29 cellular contexts compared by ENCODE assay signal in the genomic region with DNA sequence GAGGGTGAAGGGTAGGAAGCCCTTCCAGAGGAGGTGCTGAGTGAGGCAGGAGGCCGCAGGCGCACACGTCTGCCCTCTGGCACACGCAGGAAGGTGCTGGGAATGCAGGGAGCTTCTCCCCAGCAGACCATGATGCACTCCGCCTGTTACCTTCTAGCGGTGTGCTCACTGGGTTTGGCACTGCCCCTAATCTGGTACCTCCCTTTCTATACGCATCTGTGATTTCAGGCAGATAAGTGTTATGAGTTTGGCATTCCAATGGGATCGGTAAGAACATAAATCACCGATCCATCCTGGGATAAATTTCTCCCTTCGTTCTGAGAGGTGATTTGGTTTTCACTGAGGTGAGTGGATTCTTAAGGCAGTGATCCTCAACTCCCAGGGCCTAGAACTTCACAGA. TPM values are rescaled to one million over a fixed set of nuclear protein-coding genes. Genes with fewer than 3 reads are reported as not detected.
DNase-seq lines count a peak whose midpoint lies in the region; ATAC-seq, FAIRE-seq and TF ChIP-seq lines count a peak whose summit lies in the region.
"Had no signal": no experiment of that assay in that cellular context is flagged by ENCODE, and none has a peak within 500 bp of the region (broad histone marks: within the 10 kb centered on the region; RNA-seq: fewer than 3 reads in every experiment).

No MANE protein-coding gene starts in this region.

- peaks cover 4% of the 10 kb centered on the region for H3K9me1 ChIP-seq in keratinocyte (ENCODE audit: control insufficient read depth, extremely low read depth, insufficient read depth, low read length)

- in situ Hi-C loops in transverse colon (cut with MboI; ENCODE audit: low pct_ligation_motif_present in 1 of 4, low pct_unique_long_range_greater_than_20kb in 1 of 4, low sequenced_read_pairs in 3 of 4), result loop anchor here in 3 of 4 donors (10.0 to 25.0 kb wide), 3 partner anchors 126 to 276 kb away; no protein-coding TSS in a partner anchor

- FAIRE-seq in keratinocyte (lab: Jason Lieb, UNC), result no peak
- FAIRE-seq: A204.1, colon, D721Med, GM18507, kidney had no signal

- peak; percentile 24 for DNase-seq in NCI-H345 (lab: John Stamatoyannopoulos, UW)
- DNase-seq in NCI-H345 treated with DMSO at 0.1 percent for 48 hours (lab: John Stamatoyannopoulos, UW; ENCODE audit: unreplicated experiment), result no peak
- no peak for DNase-seq in RWPE1 (ENCODE audit: low spot score)
- DNase-seq in keratinocyte (ENCODE audit: low read depth, low spot score), result no peak
- no peak for DNase-seq in transverse colon
- DNase-seq in upper lobe of right lung, result no peak
- DNase-seq in activated CD4-positive, alpha-beta T cell treated with anti-CD3 and anti-CD28 coated beads for 48 hours, result no peak
- DNase-seq in NCI-H526 treated with DMSO at 0.1 percent for 48 hours (lab: John Stamatoyannopoulos, UW), result no peak
- DNase-seq: activated CD4-positive, alpha-beta memory T cell treated with anti-CD3 and anti-CD28 coated beads, Interleukin-2, amount 10 ng/mL, durations not matched to agents 7 days and 5 days; activated gamma-delta T cell; activated T-cell treated with anti-CD3 and anti-CD28 coated beads for 4 hours; gastrocnemius medialis; H7; kidney; MM.1S; NCI-H1436; NCI-H2171; stimulated activated CD4-positive, alpha-beta T cell treated with anti-CD3 and anti-CD28 coated beads, Interleukin-4, amount 100 ng/mL, for 24 hours; stimulated activated naive CD8-positive, alpha-beta T cell treated with anti-CD3 and anti-CD28 coated beads, Interleukin-15, amount 100 ng/mL, for 72 hours; T-helper 17 cell had no signal

- 86 to 92% methylated on average over 2 to 10 of the region's 10 CpGs for WGBS in transverse colon (ENCODE audit: low coverage in 1 of 2), 2 donors

- H3K9ac ChIP-seq in keratinocyte (ENCODE audit: control insufficient read depth, extremely low read depth, insufficient read depth, low read length), result no peak overlapping the region
- H3K9ac ChIP-seq: BLaER1 had no signal

- peaks cover 2% of the 10 kb centered on the region for H4K20me1 ChIP-seq in keratinocyte (ENCODE audit: control insufficient read depth, extremely low read depth, insufficient read depth, low read length)

- H3K4me1 ChIP-seq in keratinocyte (ENCODE audit: control insufficient read depth, extremely low read depth, insufficient read depth, low read length) (peaks cover 37% of the 10 kb centered on the region), transverse colon (peaks cover 32 to 70% (median 42%) of the 10 kb centered on the region in 4 donors), upper lobe of right lung (peaks cover 11% of the 10 kb centered on the region)

- no peaks in the 10 kb centered on the region for H3K27me3 ChIP-seq in keratinocyte (ENCODE audit: control insufficient read depth, extremely low read depth, insufficient read depth, low read length)
- no peaks in the 10 kb centered on the region for H3K27me3 ChIP-seq in transverse colon
- H3K27me3 ChIP-seq in upper lobe of right lung, result no peaks in the 10 kb centered on the region
- H3K27me3 ChIP-seq: BLaER1, brain microvascular endothelial cell, esophagus muscularis mucosa, gastrocnemius medialis, neutrophil, tibial nerve had no signal

- TF ChIP-seq POLR2A in transverse colon (IDR thresholded peaks at IDR 0.05), result no peak

- dilution Hi-C loops in keratinocyte (cut with MboI; ENCODE audit: extremely low pct_ligation_motif_present, low sequenced_read_pairs), result no loop called here

- H3K4me3 ChIP-seq in keratinocyte (ENCODE audit: control insufficient read depth in 2 of 3, extremely low read depth in 1 of 3, insufficient read depth in 2 of 3, low read depth in 1 of 3, low read length in 3 of 3), result no peak overlapping the region
- H3K4me3 ChIP-seq in transverse colon, result no peak overlapping the region
- no peak overlapping the region for H3K4me3 ChIP-seq in upper lobe of right lung
- H3K4me3 ChIP-seq: BLaER1, esophagus muscularis mucosa, gastrocnemius medialis, tibial nerve had no signal

- CTCF ChIA-PET in RWPE1 (lab: Yijun Ruan, JAX), result interaction anchor here (1.0 to 1.3 kb wide), 2 partner anchors 159 to 273 kb away, joined by 4 to 6 read pairs; no protein-coding TSS in a partner anchor

- TF ChIP-seq CTCF in RWPE1 (conservative IDR thresholded peaks at IDR 0.05; ENCODE audit: low read depth) (no peak), keratinocyte (optimal IDR thresholded peaks at IDR 0.05 in 1 of 3, IDR thresholded peaks at IDR 0.05 in 1 of 3, conservative IDR thresholded peaks at IDR 0.05 in 1 of 3; ENCODE audit: extremely low read depth in 1 of 3, insufficient read depth in 2 of 3, low read length in 3 of 3) (no peak), transverse colon (IDR thresholded peaks at IDR 0.05) (no peak), upper lobe of right lung (IDR thresholded peaks at IDR 0.05) (no peak)

- H3K9me3 ChIP-seq in keratinocyte (ENCODE audit: control insufficient read depth, low read depth, low read length) (no peaks in the 10 kb centered on the region), transverse colon (no peaks in the 10 kb centered on the region), upper lobe of right lung (no peaks in the 10 kb centered on the region)
- H3K9me3 ChIP-seq: esophagus muscularis mucosa, gastrocnemius medialis, neutrophil had no signal

- POLR2A ChIA-PET in RWPE1 (lab: Yijun Ruan, JAX; ENCODE audit: low non-redundant PET), result no interaction called here

- H3K36me3 ChIP-seq in keratinocyte (ENCODE audit: control insufficient read depth in 2 of 2, extremely low read depth in 1 of 2, insufficient read depth in 2 of 2, low read length in 2 of 2), result peaks cover 2 to 10% of the 10 kb centered on the region in 2 experiments
- H3K36me3 ChIP-seq in transverse colon, result no peaks in the 10 kb centered on the region
- peaks cover 9% of the 10 kb centered on the region for H3K36me3 ChIP-seq in upper lobe of right lung
- H3K36me3 ChIP-seq: brain microvascular endothelial cell, esophagus muscularis mucosa, gastrocnemius medialis, neutrophil had no signal

- no peaks in the 10 kb centered on the region for H3K79me2 ChIP-seq in keratinocyte (ENCODE audit: control insufficient read depth, insufficient read depth, low read length)

- H3K4me2 ChIP-seq in keratinocyte (ENCODE audit: control insufficient read depth, extremely low read depth, insufficient read depth, low read depth, low read length), result peak overlapping the region; percentile 27

- intact Hi-C loops in transverse colon (cut with DNase I; ENCODE audit: low total_unique reads), result loop anchor here (5.0 kb wide), 1 partner anchor 131 kb away; no protein-coding TSS in a partner anchor
- intact Hi-C loops in upper lobe of right lung (cut with DNase I), result no loop called here

- peak overlapping the region; percentile 47 for H3K27ac ChIP-seq in RWPE1
- H3K27ac ChIP-seq in keratinocyte (ENCODE audit: control insufficient read depth, insufficient read depth, low read length), result peak overlapping the region; percentile 27
- H3K27ac ChIP-seq in transverse colon, result peak overlapping the region; percentile 55 to 81 (median 66)
- H3K27ac ChIP-seq in upper lobe of right lung, result no peak overlapping the region
- H3K27ac ChIP-seq: BLaER1, brain microvascular endothelial cell, esophagus muscularis mucosa, gastrocnemius medialis, tibial nerve had no signal

- TF ChIP-seq EP300 in transverse colon (IDR thresholded peaks at IDR 0.05; ENCODE audit: low read depth), result no peak

- ATAC-seq in upper lobe of right lung, result no peak
- ATAC-seq: gastrocnemius medialis; stimulated activated naive CD8-positive, alpha-beta T cell treated with anti-CD3 and anti-CD28 coated beads, Interleukin-15, amount 100 ng/mL, for 72 hours; T-helper 17 cell had no signal

- no peak overlapping the region for H2AFZ ChIP-seq in keratinocyte (ENCODE audit: control insufficient read depth, low read length)

RNA-seq across cellular contexts. Expression of a gene that starts 34.6 kb away (rescaled TPM):
- polyA plus RNA-seq in keratinocyte, result 501 to 637 TPM (median 613 TPM) in 3 replicates
- 17.0 TPM for polyA plus RNA-seq in keratinocyte (2011; ENCODE audit: low read depth)
- polyA plus RNA-seq in keratinocyte (2011; cell fraction: cytosol; rRNA removed), result 683 and 864 TPM in 2 replicates
- 272 and 323 TPM in 2 replicates for polyA plus RNA-seq in keratinocyte (2011; cell fraction: nucleus; rRNA removed)
- 36.4 and 382 TPM in 2 replicates for polyA plus RNA-seq in keratinocyte (2012; ENCODE audit: low replicate concordance)
- 222 to 540 TPM (median 484 TPM) in 3 replicates for polyA minus RNA-seq in keratinocyte
- polyA minus RNA-seq in keratinocyte (2011; cell fraction: cytosol; rRNA and poly(A)+ RNA removed), result 366 TPM
- polyA minus RNA-seq in keratinocyte (2011; cell fraction: nucleus; rRNA and poly(A)+ RNA removed), result 86.1 and 158 TPM in 2 replicates
- total RNA-seq in transverse colon (10 to 100 TPM; 36.2 to 75.2 (median 43.2) TPM), upper lobe of right lung (50.9 TPM)
